Comparison of ENCODE assay signal across 26 cellular contexts in genomic region chr5:73841641-73842040, GRCh38.
"Had no signal": no experiment of that assay in that cellular context is flagged by ENCODE, and none has a peak within 500 bp of the region (broad histone marks: within the 10 kb centered on the region; RNA-seq: fewer than 3 reads in every experiment).

No MANE protein-coding gene starts in this region.

- H3K4me1 ChIP-seq: colonic mucosa, esophagus muscularis mucosa, gastroesophageal sphincter, heart left ventricle, lower lobe of right lung had no signal

- DNase-seq: cerebellar nuclear complex; colonic mucosa; cortex of kidney; effector CD8-positive, alpha-beta T cell; effector memory CD8-positive, alpha-beta T cell; endodermal cell; foreskin keratinocyte; heart left ventricle; hypothalamus; islet precursor cell; kidney; kidney glomerular epithelial cell; left colon; left ventricle myocardium superior; lower lobe of right lung; mammary epithelial cell; mesendoderm; midbrain; naive B cell; naive thymus-derived CD8-positive, alpha-beta T cell had no signal

- H3K9me3 ChIP-seq: colonic mucosa, esophagus muscularis mucosa, gastroesophageal sphincter, lower lobe of right lung had no signal

- ATAC-seq: effector memory CD8-positive, alpha-beta T cell; foreskin keratinocyte; gastroesophageal sphincter; heart left ventricle; left lobe of liver; left ventricle myocardium superior; lower lobe of right lung; naive thymus-derived CD8-positive, alpha-beta T cell had no signal

- FAIRE-seq: endometrium, frontal cortex, kidney had no signal

- H3K27ac ChIP-seq: colonic mucosa, esophagus muscularis mucosa, foreskin keratinocyte, gastroesophageal sphincter, heart left ventricle, hepatocyte, lower lobe of right lung had no signal

- H3K36me3 ChIP-seq: colonic mucosa, esophagus muscularis mucosa had no signal

- H3K4me2 ChIP-seq: hepatocyte had no signal

- H3K27me3 ChIP-seq: colonic mucosa, esophagus muscularis mucosa, foreskin keratinocyte, gastroesophageal sphincter, hepatocyte had no signal

- H3K4me3 ChIP-seq: colonic mucosa, esophagus muscularis mucosa, gastroesophageal sphincter, heart left ventricle, hepatocyte, lower lobe of right lung had no signal

- H2AFZ ChIP-seq: hepatocyte had no signal

- H3K79me2 ChIP-seq: hepatocyte had no signal
